ENCODE assay signal across 36 cellular contexts in the genomic region with DNA sequence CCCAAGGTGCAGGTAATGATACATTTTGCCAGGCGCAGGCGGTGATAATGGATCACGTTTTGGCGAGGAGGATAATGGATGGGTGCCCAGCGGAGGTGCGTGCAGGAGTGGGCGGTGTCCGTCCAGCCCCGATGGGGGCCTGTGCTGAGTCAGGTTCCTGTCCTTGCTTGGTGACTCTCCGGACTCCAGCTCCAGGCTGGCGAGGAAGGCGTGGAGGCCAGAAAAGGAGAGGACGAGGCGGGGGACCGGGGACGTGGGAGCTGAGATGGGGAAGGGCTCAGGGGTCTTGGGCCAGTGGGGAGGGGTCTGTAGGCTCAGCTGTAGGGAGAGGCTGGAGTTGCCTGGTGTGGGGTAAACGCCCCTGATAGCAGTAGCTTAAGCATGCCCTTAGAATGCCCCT.
"Had no signal": no experiment of that assay in that cellular context is flagged by ENCODE, and none has a peak within 500 bp of the region (broad histone marks: within the 10 kb centered on the region; RNA-seq: fewer than 3 reads in every experiment).

No MANE protein-coding gene starts in this region.

- H3K4me3 ChIP-seq: MG63 had no signal

- H3K9me3 ChIP-seq: MG63 had no signal

- DNase-seq: Karpas-422, Kasumi-1, KG1, MG63, MM.1S, MV-4-11, NCI-H1048, NCI-H1092, NCI-H1092 treated with DMSO at 0.1 percent for 48 hours, NCI-H1105, NCI-H1105 treated with DMSO at 0.1 percent for 48 hours, NCI-H1417, NCI-H1417 treated with DMSO at 0.1 percent for 48 hours, NCI-H1436, NCI-H1436 treated with DMSO at 0.1 percent for 48 hours, NCI-H146, NCI-H1694, NCI-H1694 treated with DMSO at 0.1 percent for 48 hours, NCI-H187, NCI-H187 treated with DMSO at 0.1 percent for 48 hours, NCI-H1930, NCI-H2029, NCI-H2029 treated with DMSO at 0.1 percent for 48 hours, NCI-H2081, NCI-H2081 treated with DMSO at 0.1 percent for 48 hours, NCI-H2107, NCI-H2171, NCI-H2171 treated with DMSO at 0.1 percent for 48 hours, NCI-H2227 treated with DMSO at 0.1 percent for 48 hours, NCI-H226, NCI-H345, NCI-H446, NCI-H446 treated with DMSO at 0.1 percent for 48 hours, NCI-H510A, NCI-H510A treated with DMSO at 0.1 percent for 48 hours had no signal

- H3K27ac ChIP-seq: KMS-11 had no signal

- H3K9ac ChIP-seq: KMS-11 had no signal

- H3K4me2 ChIP-seq: KMS-11 had no signal

- H3K36me3 ChIP-seq: MG63 had no signal

- H3K27me3 ChIP-seq: MG63 had no signal
